27 cellular contexts compared by ENCODE assay signal in the genomic region with DNA sequence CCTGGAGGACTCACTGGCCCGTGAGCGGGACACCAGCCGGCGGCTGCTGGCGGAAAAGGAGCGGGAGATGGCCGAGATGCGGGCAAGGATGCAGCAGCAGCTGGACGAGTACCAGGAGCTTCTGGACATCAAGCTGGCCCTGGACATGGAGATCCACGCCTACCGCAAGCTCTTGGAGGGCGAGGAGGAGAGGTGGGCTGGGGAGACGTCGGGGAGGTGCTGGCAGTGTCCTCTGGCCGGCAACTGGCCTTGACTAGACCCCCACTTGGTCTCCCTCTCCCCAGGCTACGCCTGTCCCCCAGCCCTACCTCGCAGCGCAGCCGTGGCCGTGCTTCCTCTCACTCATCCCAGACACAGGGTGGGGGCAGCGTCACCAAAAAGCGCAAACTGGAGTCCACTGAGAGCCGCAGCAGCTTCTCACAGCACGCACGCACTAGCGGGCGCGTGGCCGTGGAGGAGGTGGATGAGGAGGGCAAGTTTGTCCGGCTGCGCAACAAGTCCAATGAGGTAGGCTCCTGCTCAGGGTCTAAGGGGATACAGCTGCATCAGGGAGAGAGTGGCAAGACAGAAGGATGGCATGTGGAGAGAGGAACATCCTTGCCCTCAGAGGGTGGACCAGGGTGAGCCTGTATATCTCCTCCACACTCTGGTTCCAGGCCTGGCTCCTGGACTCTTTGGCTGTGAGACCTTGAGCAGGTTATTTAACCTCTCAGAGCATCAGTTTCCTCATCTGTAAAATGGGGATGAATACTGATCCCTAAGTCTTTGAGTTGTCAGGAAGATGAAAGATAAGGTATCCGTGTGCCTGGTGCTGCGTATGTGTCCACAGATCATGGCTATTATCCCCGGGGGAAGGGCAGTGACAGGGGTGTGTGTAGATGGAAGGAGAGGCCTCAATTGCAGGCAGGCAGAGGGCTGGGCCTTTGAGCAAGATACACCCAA. TPM values are rescaled to one million over a fixed set of nuclear protein-coding genes. Genes with fewer than 3 reads are reported as not detected.
A peak's percentile ranks its signal among the peaks of the same experiment; 100 is the strongest.
DNase-seq lines count a peak whose midpoint lies in the region; ATAC-seq, FAIRE-seq and TF ChIP-seq lines count a peak whose summit lies in the region.
"Had no signal": no experiment of that assay in that cellular context is flagged by ENCODE, and none has a peak within 500 bp of the region (broad histone marks: within the 10 kb centered on the region; RNA-seq: fewer than 3 reads in every experiment).

No MANE protein-coding gene starts in this region.

- no peak overlapping the region for H3K4me3 Mint-ChIP-seq in nephron progenitor cell
- H3K4me3 Mint-ChIP-seq: activated CD4-positive, alpha-beta memory T cell treated with anti-CD3 and anti-CD28 coated beads for 36 hours; B cell; brain; H9 had no signal

- no peak for TF ChIP-seq EP300 in K562 (IDR thresholded peaks at IDR 0.05; ENCODE audit: low read length)

- no peak for TF ChIP-seq RAD21 in K562 (CRISPR knock-in tag; conservative IDR thresholded peaks at IDR 0.05 in 1 of 2, IDR thresholded peaks at IDR 0.05 in 1 of 2)

- DNase-seq in HT-29 (ENCODE audit: low spot score): peak; percentile 22
- DNase-seq in K562 (ENCODE audit: extremely low read depth in 1 of 4, low spot score in 3 of 4): no peak
- no peak for DNase-seq in nephron progenitor cell
- no peak for DNase-seq in HK-2 (ENCODE audit: unreplicated experiment)
- DNase-seq in NCI-H510A (lab: John Stamatoyannopoulos, UW): no peak
- no peak for DNase-seq in activated CD8-positive, alpha-beta memory T cell treated with anti-CD3 and anti-CD28 coated beads, Interleukin-2, amount 50 U/mL, for 48 hours
- no peak for DNase-seq in middle frontal gyrus (ENCODE audit: extremely low spot score, low spot score)
- DNase-seq: activated CD4-positive, alpha-beta memory T cell treated with anti-CD3 and anti-CD28 coated beads for 36 hours; activated CD4-positive, CD25-positive, alpha-beta regulatory T cell treated with anti-CD3 and anti-CD28 coated beads, Interleukin-2, amount 50 U/mL, for 72 hours; activated naive CD4-positive, alpha-beta T cell; DMS53; H9; hippocampal formation; left cardiac atrium; NCI-H1048; NCI-H1694 treated with DMSO at 0.1 percent for 48 hours; NCI-H2171; NCI-H510A treated with DMSO at 0.1 percent for 48 hours; stimulated activated CD4-positive, alpha-beta T cell treated with anti-CD3 and anti-CD28 coated beads, Interleukin-4, amount 100 ng/mL, for 24 hours; transverse colon had no signal

- in situ Hi-C loops in K562 (cut with MboI): no loop called here

- peaks cover 0 to 28% (median 0%) of the 10 kb centered on the region in 11 experiments; a peak in 2 of 22 replicates for H4K20me1 ChIP-seq in BLaER1 treated with 17β-estradiol and CSF1 and Interleukin-3, amounts not matched to agents 10 nM and 100 nM
- H4K20me1 ChIP-seq in K562 (replicated peaks; ENCODE audit: control insufficient read depth, insufficient read depth, low read length): 0 out of 2 replicates have a peak, but pooled peaks cover 9% of the 10 kb centered on the region

- no peaks in the 10 kb centered on the region for H3K9me1 ChIP-seq in K562 (ENCODE audit: control insufficient read depth, insufficient read depth, low read length)

- TF ChIP-seq CTCF in K562 (IDR thresholded peaks at IDR 0.05 in 2 of 3, conservative IDR thresholded peaks at IDR 0.05 in 1 of 3; ENCODE audit: insufficient read depth in 2 of 3, low read depth in 1 of 3, low read length in 3 of 3): no peak
- TF ChIP-seq CTCF in nephron progenitor cell (IDR thresholded peaks at IDR 0.05): no peak

- peaks cover 11% of the 10 kb centered on the region for H3K4me1 Mint-ChIP-seq in nephron progenitor cell
- H3K4me1 Mint-ChIP-seq: B cell had no signal

- no peaks in the 10 kb centered on the region for H3K27me3 Mint-ChIP-seq in nephron progenitor cell (ENCODE audit: low read depth, poor library complexity)
- H3K27me3 Mint-ChIP-seq: activated CD4-positive, alpha-beta memory T cell treated with anti-CD3 and anti-CD28 coated beads for 36 hours; brain had no signal

- no peaks in the 10 kb centered on the region for H3K9me3 Mint-ChIP-seq in nephron progenitor cell
- H3K9me3 Mint-ChIP-seq: activated CD4-positive, alpha-beta memory T cell treated with anti-CD3 and anti-CD28 coated beads for 36 hours; brain; H9 had no signal

- CTCF ChIA-PET in K562 (lab: Yijun Ruan, JAX; ENCODE audit: low intra/inter-chr PET ratio): no interaction called here

- no peak overlapping the region; a peak in 1 of 22 replicates for H3K9ac ChIP-seq in BLaER1 treated with 17β-estradiol and CSF1 and Interleukin-3, amounts not matched to agents 10 nM and 100 nM
- peak overlapping the region in 1 of 2 experiments; percentile 45; a peak in 1 of 4 replicates for H3K9ac ChIP-seq in K562 (ENCODE audit: insufficient read depth in 1 of 2, low read depth in 2 of 2, low read length in 2 of 2)

- no peaks in the 10 kb centered on the region for H3K79me2 ChIP-seq in K562 (ENCODE audit: control insufficient read depth, insufficient read depth, low read length)

- no peak for TF ChIP-seq POLR2A in K562 (conservative IDR thresholded peaks at IDR 0.05)

- no peak overlapping the region for H3K27ac ChIP-seq in BLaER1 treated with 17β-estradiol and CSF1 and Interleukin-3, amounts not matched to agents 10 nM and 100 nM
- no peak overlapping the region for H3K27ac ChIP-seq in K562 (ENCODE audit: extremely low read depth, low read depth, low read length)
- H3K27ac ChIP-seq: prostate gland, transverse colon had no signal

- no peak for FAIRE-seq in K562 (lab: Jason Lieb, UNC)
- FAIRE-seq: endothelial cell of umbilical vein, GM12892 had no signal

- H3K36me3 Mint-ChIP-seq in nephron progenitor cell (ENCODE audit: low read depth): peaks cover 37% of the 10 kb centered on the region

- no peaks in the 10 kb centered on the region for H3K9me3 ChIP-seq in BLaER1 treated with 17β-estradiol and CSF1 and Interleukin-3, amounts not matched to agents 10 nM and 100 nM (replicated peaks in 1 of 11)
- H3K9me3 ChIP-seq in K562 (replicated peaks; ENCODE audit: control insufficient read depth, insufficient read depth, low read depth, low read length): no peaks in the 10 kb centered on the region
- H3K9me3 ChIP-seq: prostate gland, transverse colon had no signal

- 94% methylated on average over 23 of the region's 34 CpGs for WGBS in K562 (ENCODE audit: insufficient coverage, low coverage, missing lambda C conversion rate)

- H3K4me3 ChIP-seq in BLaER1 treated with 17β-estradiol and CSF1 and Interleukin-3, amounts not matched to agents 10 nM and 100 nM: no peak overlapping the region
- no peak overlapping the region for H3K4me3 ChIP-seq in K562
- H3K4me3 ChIP-seq: prostate gland, transverse colon had no signal

- H3K27me3 ChIP-seq in BLaER1 treated with 17β-estradiol and CSF1 and Interleukin-3, amounts not matched to agents 10 nM and 100 nM: no peaks in the 10 kb centered on the region
- H3K27me3 ChIP-seq in K562 (ENCODE audit: control insufficient read depth in 2 of 2, insufficient read depth in 2 of 2, low read length in 2 of 2): no peaks in the 10 kb centered on the region
- H3K27me3 ChIP-seq: transverse colon had no signal

- H3K36me3 ChIP-seq in BLaER1 treated with 17β-estradiol and CSF1 and Interleukin-3, amounts not matched to agents 10 nM and 100 nM: peaks cover 0 to 80% (median 0%) of the 10 kb centered on the region in 11 experiments; a peak in 6 of 22 replicates
- H3K36me3 ChIP-seq in K562 (ENCODE audit: control insufficient read depth, insufficient read depth, low read length): peaks cover 77% of the 10 kb centered on the region; the same call in 2 of the 3 replicates

- intact Hi-C loops in K562 (cut with micrococcal nuclease): no loop called here

- ATAC-seq in K562: no peak
- ATAC-seq: left cardiac atrium, sciatic nerve had no signal

- H3K4me2 ChIP-seq in BLaER1 treated with 17β-estradiol and CSF1 and Interleukin-3, amounts not matched to agents 10 nM and 100 nM: peak overlapping the region in 8 of 11 experiments; percentile 26 to 58 (median 46); a peak in 16 of 22 replicates
- no peak overlapping the region for H3K4me2 ChIP-seq in K562 (ENCODE audit: insufficient read depth, low read length)

- H2AFZ ChIP-seq in K562 (ENCODE audit: low read depth, low read length): no peak overlapping the region

- POLR2A ChIA-PET in K562 (lab: Yijun Ruan, JAX): interaction anchor here (0.5 to 2.3 kb wide), 7 partner anchors 18 to 178 kb away, joined by 3 to 6 read pairs (median 3); a partner anchor contains a TSS

- no TSS peak for BruUV-seq in K562 (replicated peaks; lab: Mats Ljungman, UMichigan)

- H3K27ac Mint-ChIP-seq in nephron progenitor cell: peak overlapping the region; percentile 83
- H3K27ac Mint-ChIP-seq: activated CD4-positive, alpha-beta memory T cell treated with anti-CD3 and anti-CD28 coated beads for 36 hours; B cell; brain had no signal

- H3K4me1 ChIP-seq in BLaER1 treated with 17β-estradiol and CSF1 and Interleukin-3, amounts not matched to agents 10 nM and 100 nM: peaks cover 0 to 17% (median 14%) of the 10 kb centered on the region in 10 experiments; a peak in 15 of 20 replicates
- H3K4me1 ChIP-seq in K562 (replicated peaks in 1 of 2; ENCODE audit: control insufficient read depth in 2 of 2, insufficient read depth in 2 of 2, low read length in 2 of 2): peaks cover 0 to 18% of the 10 kb centered on the region in 2 experiments; a peak in 2 of 5 replicates
- H3K4me1 ChIP-seq: prostate gland had no signal

RNA-seq across cellular contexts. Expression of a gene that starts 17.2 kb away (rescaled TPM):
- 5.1 and 11.6 TPM in 2 replicates for total RNA-seq in HT-29 (2014; rRNA removed; shearing (Covaris generic))
- total RNA-seq in K562 (2011; cell fraction: chromatin; rRNA removed; ENCODE audit: low replicate concordance): 2.6 and 4.3 TPM in 2 replicates
- 3.5 and 4.1 TPM in 2 replicates for total RNA-seq in K562 (2011; cell fraction: nucleolus; rRNA removed)
- total RNA-seq in K562 (2011; cell fraction: nucleoplasm; rRNA removed): 3.1 and 4.4 TPM in 2 replicates
- 0.45 and 0.49 TPM in 2 replicates for total RNA-seq in K562 (2014; rRNA removed)
- 0.38 and 0.40 TPM in 2 replicates for total RNA-seq in K562 (2014; rRNA removed; fragmentation: Illumina TruSeq; extraction: Trizol)
- total RNA-seq in K562 (2015; rRNA removed; fragmentation: Illumina TruSeq; extraction: Trizol): 0.40 and 0.72 TPM in 2 replicates
- 1.4 and 1.9 TPM in 2 replicates for total RNA-seq in K562 (2021)
- 1.7 and 3.2 TPM in 2 replicates for polyA plus RNA-seq in K562 (2011; rRNA removed)
- 2.0 and 2.8 TPM in 2 replicates for polyA plus RNA-seq in K562 (2011; cell fraction: cytosol; rRNA removed)
- polyA plus RNA-seq in K562 (2011; cell fraction: nucleus; rRNA removed): 15.5 and 18.8 TPM in 2 replicates
- polyA plus RNA-seq in K562 (2012): 0.77 and 2.6 TPM in 2 replicates
- 0.79 and 1.1 TPM in 2 replicates for polyA plus RNA-seq in K562 (2014; fragmentation: Illumina TruSeq; extraction: Trizol)
- polyA plus RNA-seq in K562 (2014; fragmentation: Nextera tagmentation; extraction: Ambion mirVana): under 1 TPM; 0.04 to 0.06 TPM
- polyA plus RNA-seq in K562 (2014; rRNA removed): 1.0 and 1.5 TPM in 2 replicates
- 0.53 and 0.96 TPM in 2 replicates for polyA minus RNA-seq in K562 (2011; rRNA and poly(A)+ RNA removed)
- polyA minus RNA-seq in K562 (2011; cell fraction: cytosol; rRNA and poly(A)+ RNA removed): 1.7 and 2.1 TPM in 2 replicates
- polyA minus RNA-seq in K562 (2011; cell fraction: nucleus; rRNA and poly(A)+ RNA removed): 1.3 and 2.0 TPM in 2 replicates

RNA-seq across cellular contexts. Expression of a gene that starts 21.7 kb away (rescaled TPM):
- total RNA-seq in HT-29 (2014; rRNA removed; shearing (Covaris generic)): 1,664 and 1,875 TPM in 2 replicates
- 84.8 and 209 TPM in 2 replicates for total RNA-seq in K562 (2011; cell fraction: chromatin; rRNA removed; ENCODE audit: low replicate concordance)
- total RNA-seq in K562 (2011; cell fraction: nucleolus; rRNA removed): 154 and 172 TPM in 2 replicates
- 95.4 and 117 TPM in 2 replicates for total RNA-seq in K562 (2011; cell fraction: nucleoplasm; rRNA removed)
- total RNA-seq in K562 (2014; rRNA removed) (250 and 267 TPM in 2 replicates), K562 (2014; rRNA removed; fragmentation: Illumina TruSeq; extraction: Trizol) (41.3 and 44.0 TPM in 2 replicates), K562 (2015; rRNA removed; fragmentation: Illumina TruSeq; extraction: Trizol) (89.1 and 97.7 TPM in 2 replicates), K562 (2021) (347 and 354 TPM in 2 replicates)
- polyA plus RNA-seq in K562 (2011; rRNA removed) (88.2 and 129 TPM in 2 replicates), K562 (2014; fragmentation: Illumina TruSeq; extraction: Trizol) (77.1 and 104 TPM in 2 replicates), K562 (2014; fragmentation: Nextera tagmentation; extraction: Ambion mirVana) (1 to 10 TPM in 1 of 2 experiments, under 1 TPM in 1; 1.00 to 4.5 TPM), K562 (2014; rRNA removed) (123 and 166 TPM in 2 replicates)
- 116 and 274 TPM in 2 replicates for polyA plus RNA-seq in K562 (2011; cell fraction: cytosol; rRNA removed)
- polyA plus RNA-seq in K562 (2011; cell fraction: nucleus; rRNA removed): 154 and 164 TPM in 2 replicates
- 193 TPM in 2 replicates for polyA plus RNA-seq in K562 (2012)
- polyA minus RNA-seq in K562 (2011; rRNA and poly(A)+ RNA removed): 104 and 109 TPM in 2 replicates
- 151 and 176 TPM in 2 replicates for polyA minus RNA-seq in K562 (2011; cell fraction: cytosol; rRNA and poly(A)+ RNA removed)
- 47.4 and 69.6 TPM in 2 replicates for polyA minus RNA-seq in K562 (2011; cell fraction: nucleus; rRNA and poly(A)+ RNA removed)

RNA-seq across cellular contexts. Expression of a gene that starts 53.9 kb away (rescaled TPM):
- total RNA-seq in HT-29 (2014; rRNA removed; shearing (Covaris generic)): 9.3 and 13.3 TPM in 2 replicates
- 4.5 and 10.4 TPM in 2 replicates for total RNA-seq in K562 (2011; cell fraction: chromatin; rRNA removed; ENCODE audit: low replicate concordance)
- 5.4 and 5.8 TPM in 2 replicates for total RNA-seq in K562 (2011; cell fraction: nucleolus; rRNA removed)
- 5.7 and 7.9 TPM in 2 replicates for total RNA-seq in K562 (2011; cell fraction: nucleoplasm; rRNA removed)
- 7.3 and 8.0 TPM in 2 replicates for total RNA-seq in K562 (2014; rRNA removed)
- 4.2 and 4.4 TPM in 2 replicates for total RNA-seq in K562 (2014; rRNA removed; fragmentation: Illumina TruSeq; extraction: Trizol)
- 4.7 and 5.1 TPM in 2 replicates for total RNA-seq in K562 (2015; rRNA removed; fragmentation: Illumina TruSeq; extraction: Trizol)
- 13.7 and 14.5 TPM in 2 replicates for total RNA-seq in K562 (2021)
- 5.2 and 9.0 TPM in 2 replicates for polyA plus RNA-seq in K562 (2011; rRNA removed)
- polyA plus RNA-seq in K562 (2011; cell fraction: cytosol; rRNA removed): 11.1 and 12.3 TPM in 2 replicates
- polyA plus RNA-seq in K562 (2011; cell fraction: nucleus; rRNA removed): 14.4 and 17.6 TPM in 2 replicates
- polyA plus RNA-seq in K562 (2012): 3.8 and 8.5 TPM in 2 replicates
- polyA plus RNA-seq in K562 (2014; fragmentation: Illumina TruSeq; extraction: Trizol): 9.2 and 10.1 TPM in 2 replicates
- polyA plus RNA-seq in K562 (2014; fragmentation: Nextera tagmentation; extraction: Ambion mirVana): under 1 TPM; 0.36 to 0.37 TPM
- polyA plus RNA-seq in K562 (2014; rRNA removed): 8.7 and 11.0 TPM in 2 replicates
- polyA minus RNA-seq in K562 (2011; rRNA and poly(A)+ RNA removed): 5.8 and 6.9 TPM in 2 replicates
- 10.8 and 15.0 TPM in 2 replicates for polyA minus RNA-seq in K562 (2011; cell fraction: cytosol; rRNA and poly(A)+ RNA removed)
- 2.6 and 5.0 TPM in 2 replicates for polyA minus RNA-seq in K562 (2011; cell fraction: nucleus; rRNA and poly(A)+ RNA removed)

RNA-seq across cellular contexts. Expression of a gene that starts 57.7 kb away (rescaled TPM):
- 15.3 and 21.6 TPM in 2 replicates for total RNA-seq in HT-29 (2014; rRNA removed; shearing (Covaris generic))
- total RNA-seq in K562 (2011; cell fraction: chromatin; rRNA removed; ENCODE audit: low replicate concordance): 27.5 and 49.0 TPM in 2 replicates
- 26.7 and 31.0 TPM in 2 replicates for total RNA-seq in K562 (2011; cell fraction: nucleolus; rRNA removed)
- total RNA-seq in K562 (2011; cell fraction: nucleoplasm; rRNA removed): 35.9 and 47.6 TPM in 2 replicates
- total RNA-seq in K562 (2014; rRNA removed) (9.0 and 13.9 TPM in 2 replicates), K562 (2014; rRNA removed; fragmentation: Illumina TruSeq; extraction: Trizol) (11.9 and 12.2 TPM in 2 replicates), K562 (2015; rRNA removed; fragmentation: Illumina TruSeq; extraction: Trizol) (12.2 and 12.5 TPM in 2 replicates), K562 (2021) (12.7 and 16.2 TPM in 2 replicates)
- polyA plus RNA-seq in K562 (2011; rRNA removed) (21.8 and 27.7 TPM in 2 replicates), K562 (2014; fragmentation: Illumina TruSeq; extraction: Trizol) (22.8 and 25.2 TPM in 2 replicates), K562 (2014; fragmentation: Nextera tagmentation; extraction: Ambion mirVana) (1 to 10 TPM; 4.4 to 7.5 TPM), K562 (2014; rRNA removed) (11.2 and 12.8 TPM in 2 replicates)
- 18.8 and 22.8 TPM in 2 replicates for polyA plus RNA-seq in K562 (2011; cell fraction: cytosol; rRNA removed)
- polyA plus RNA-seq in K562 (2011; cell fraction: nucleus; rRNA removed): 22.5 and 23.8 TPM in 2 replicates
- polyA plus RNA-seq in K562 (2012): 8.6 and 12.8 TPM in 2 replicates
- 22.9 and 29.2 TPM in 2 replicates for polyA minus RNA-seq in K562 (2011; rRNA and poly(A)+ RNA removed)
- 9.1 and 11.3 TPM in 2 replicates for polyA minus RNA-seq in K562 (2011; cell fraction: cytosol; rRNA and poly(A)+ RNA removed)
- 7.4 and 9.0 TPM in 2 replicates for polyA minus RNA-seq in K562 (2011; cell fraction: nucleus; rRNA and poly(A)+ RNA removed)
